Comparison of ENCODE assay signal across 1 cellular context in the genomic region with DNA sequence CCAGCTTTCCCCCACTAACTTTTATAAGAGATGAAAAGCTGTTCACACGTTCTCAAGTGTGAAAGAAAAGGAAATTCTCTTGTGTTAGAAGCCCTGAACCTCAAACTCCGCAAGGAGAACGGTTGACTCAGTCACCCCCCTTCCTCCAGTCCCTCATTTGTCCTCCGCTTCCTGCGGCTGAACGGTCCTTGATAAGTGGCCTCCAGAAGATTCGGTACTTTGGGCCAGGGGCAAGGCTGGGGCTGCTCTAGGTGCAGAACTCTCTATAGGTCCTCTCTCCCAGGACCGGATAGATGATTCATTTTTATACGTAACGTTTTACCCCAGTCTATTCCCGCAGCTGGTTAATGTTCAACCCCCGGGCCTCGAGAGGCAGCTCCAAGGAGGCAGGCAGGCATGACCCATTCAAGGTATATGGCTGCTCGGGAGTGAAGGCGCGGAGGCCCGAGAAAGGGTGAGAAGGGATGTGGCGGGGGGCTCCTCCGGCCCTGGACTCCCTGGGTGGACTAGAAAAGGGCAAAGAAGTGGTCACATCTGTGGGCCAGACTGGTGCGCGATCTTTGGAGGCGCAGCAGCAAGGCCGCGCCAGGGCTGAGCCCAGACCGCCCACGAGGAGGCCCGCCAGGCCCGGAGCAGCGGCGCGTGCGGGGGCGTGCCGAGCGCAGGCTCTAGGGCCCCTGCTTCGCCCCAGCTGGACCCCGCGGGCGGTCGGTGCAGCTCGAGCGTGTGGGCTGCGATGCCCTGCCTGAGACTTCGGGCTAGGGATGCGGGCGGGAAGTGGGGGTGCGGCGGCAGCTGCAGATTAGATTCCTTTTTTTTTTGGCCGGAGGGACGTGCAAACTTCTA.
A peak's percentile ranks its signal among the peaks of the same experiment; 100 is the strongest.
TF ChIP-seq lines count a peak whose summit lies in the region.

No MANE protein-coding gene starts in this region.

TF ChIP-seq in K562, 482 proteins besides CTCF, POLR2A, EP300 and RAD21 (continued from another document):
- no peak for TF ChIP-seq KLF1 (tag; IDR thresholded peaks at IDR 0.05)
- TF ChIP-seq EGR1 (conservative IDR thresholded peaks at IDR 0.05): peak; percentile 39; the same call in 1 of the 2 replicates
- TF ChIP-seq, protein P1, sequence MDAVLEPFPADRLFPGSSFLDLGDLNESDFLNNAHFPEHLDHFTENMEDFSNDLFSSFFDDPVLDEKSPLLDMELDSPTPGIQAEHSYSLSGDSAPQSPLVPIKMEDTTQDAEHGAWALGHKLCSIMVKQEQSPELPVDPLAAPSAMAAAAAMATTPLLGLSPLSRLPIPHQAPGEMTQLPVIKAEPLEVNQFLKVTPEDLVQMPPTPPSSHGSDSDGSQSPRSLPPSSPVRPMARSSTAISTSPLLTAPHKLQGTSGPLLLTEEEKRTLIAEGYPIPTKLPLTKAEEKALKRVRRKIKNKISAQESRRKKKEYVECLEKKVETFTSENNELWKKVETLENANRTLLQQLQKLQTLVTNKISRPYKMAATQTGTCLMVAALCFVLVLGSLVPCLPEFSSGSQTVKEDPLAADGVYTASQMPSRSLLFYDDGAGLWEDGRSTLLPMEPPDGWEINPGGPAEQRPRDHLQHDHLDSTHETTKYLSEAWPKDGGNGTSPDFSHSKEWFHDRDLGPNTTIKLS (IDR thresholded peaks at IDR 0.05; ENCODE audit: borderline replicate concordance, low read depth): no peak
- TF ChIP-seq KHSRP (IDR thresholded peaks at IDR 0.05): no peak
- TF ChIP-seq, protein P2, sequence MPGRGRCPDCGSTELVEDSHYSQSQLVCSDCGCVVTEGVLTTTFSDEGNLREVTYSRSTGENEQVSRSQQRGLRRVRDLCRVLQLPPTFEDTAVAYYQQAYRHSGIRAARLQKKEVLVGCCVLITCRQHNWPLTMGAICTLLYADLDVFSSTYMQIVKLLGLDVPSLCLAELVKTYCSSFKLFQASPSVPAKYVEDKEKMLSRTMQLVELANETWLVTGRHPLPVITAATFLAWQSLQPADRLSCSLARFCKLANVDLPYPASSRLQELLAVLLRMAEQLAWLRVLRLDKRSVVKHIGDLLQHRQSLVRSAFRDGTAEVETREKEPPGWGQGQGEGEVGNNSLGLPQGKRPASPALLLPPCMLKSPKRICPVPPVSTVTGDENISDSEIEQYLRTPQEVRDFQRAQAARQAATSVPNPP (IDR thresholded peaks at IDR 0.05; ENCODE audit: borderline replicate concordance, insufficient read depth, insufficient read length): no peak
